In the genomic region with DNA sequence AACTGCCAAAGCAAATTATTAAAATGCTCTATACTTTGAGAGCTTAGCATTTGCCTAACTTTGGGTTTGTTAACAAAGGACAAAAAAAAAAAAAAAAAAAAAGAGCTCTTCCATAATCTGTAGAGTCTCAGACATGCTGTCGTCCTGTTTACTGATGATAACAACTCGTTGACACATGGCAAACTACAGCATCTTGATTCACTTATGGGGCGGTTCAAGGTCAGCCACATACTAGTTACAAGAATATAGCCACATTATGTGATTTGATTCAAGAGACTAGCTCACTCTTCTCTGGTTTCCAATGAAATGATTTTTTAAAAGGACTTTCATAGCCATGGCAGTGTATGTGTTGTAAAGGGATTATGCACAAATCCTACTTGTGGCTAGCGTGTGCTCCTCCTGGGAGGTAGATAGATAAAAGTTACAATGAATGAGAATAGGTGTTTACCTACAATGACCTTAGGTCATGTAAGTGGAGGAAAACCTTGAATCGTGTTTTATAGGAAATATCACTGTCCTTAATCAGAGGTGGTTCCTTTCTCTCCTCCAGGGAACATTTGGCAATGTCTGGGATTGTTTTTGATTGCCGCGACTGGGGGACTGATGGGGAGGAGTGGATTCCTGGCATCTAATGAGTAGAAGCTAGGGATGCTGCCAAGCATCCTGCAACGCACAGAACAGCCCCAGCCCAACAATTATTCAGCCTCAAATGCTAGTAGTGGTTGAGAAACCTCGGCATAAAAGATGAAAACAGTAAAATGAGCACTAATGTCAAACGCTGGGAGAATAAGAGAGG, we compare ENCODE assay signal across 18 cellular contexts.
DNase-seq lines count a peak whose midpoint lies in the region; ATAC-seq and TF ChIP-seq lines count a peak whose summit lies in the region.
"Had no signal": no experiment of that assay in that cellular context is flagged by ENCODE, and none has a peak within 500 bp of the region (broad histone marks: within the 10 kb centered on the region; RNA-seq: fewer than 3 reads in every experiment).

No MANE protein-coding gene starts in this region.

- H4K91ac ChIP-seq in mesenchymal stem cell (ENCODE audit: low read length): no peak overlapping the region

- H3K4me3 ChIP-seq in GM23248: no peak overlapping the region
- H3K4me3 ChIP-seq in astrocyte of the cerebellum (ENCODE audit: low read depth, low read length): no peak overlapping the region
- no peak overlapping the region for H3K4me3 ChIP-seq in mesenchymal stem cell (ENCODE audit: insufficient read depth in 1 of 2, low read depth in 1 of 2, low read length in 2 of 2)
- H3K4me3 ChIP-seq: heart right ventricle, pancreas, right lobe of liver, testis had no signal

- H3K9me3 ChIP-seq in GM23248 (ENCODE audit: low read depth) (no peaks in the 10 kb centered on the region), mesenchymal stem cell (ENCODE audit: control insufficient read depth, low read length) (no peaks in the 10 kb centered on the region)
- H3K9me3 ChIP-seq: heart right ventricle, pancreas, right lobe of liver, testis had no signal

- H3K27ac ChIP-seq in GM23248 (0 out of 2 replicates have a peak overlapping the region, but pooled peaks have one; percentile 3), foreskin keratinocyte (peak overlapping the region; percentile 11), mesenchymal stem cell (ENCODE audit: low read length, poor library complexity, severe bottlenecking) (no peak overlapping the region)
- H3K27ac ChIP-seq: heart right ventricle, pancreas, right lobe of liver, testis had no signal

- no peak overlapping the region for H4K8ac ChIP-seq in mesenchymal stem cell (ENCODE audit: low read length)

- no peak overlapping the region for H3K23ac ChIP-seq in mesenchymal stem cell (ENCODE audit: low read length in 2 of 2)

- no peak for TF ChIP-seq CTCF in astrocyte of the cerebellum (IDR thresholded peaks at IDR 0.05; ENCODE audit: low read depth, low read length, missing control alignments)
- TF ChIP-seq CTCF in foreskin keratinocyte (conservative IDR thresholded peaks at IDR 0.05): no peak

- H3K36me3 ChIP-seq in GM23248 (ENCODE audit: low read depth) (no peaks in the 10 kb centered on the region), mesenchymal stem cell (ENCODE audit: control insufficient read depth in 1 of 2, insufficient read depth in 2 of 2, low read depth in 1 of 2, low read length in 2 of 2) (no peaks in the 10 kb centered on the region)
- H3K36me3 ChIP-seq: heart right ventricle, pancreas, right lobe of liver had no signal

- no peak overlapping the region for H3K18ac ChIP-seq in mesenchymal stem cell (ENCODE audit: low read depth in 1 of 2, low read length in 2 of 2)

- in situ Hi-C loops in GM23248 (cut with MboI): no loop called here
- in situ Hi-C loops in astrocyte of the cerebellum (cut with HindIII; ENCODE audit: low sequenced_read_pairs): no loop called here

- no peaks in the 10 kb centered on the region for H3K79me2 ChIP-seq in GM23248 (ENCODE audit: insufficient read depth)

- H2BK12ac ChIP-seq in mesenchymal stem cell (ENCODE audit: low read length in 2 of 2): no peak overlapping the region

- no peak overlapping the region for H2AK5ac ChIP-seq in mesenchymal stem cell (ENCODE audit: low read length, severe bottlenecking)

- peak overlapping the region; percentile 35; the same call in 1 of the 2 replicates for H2AFZ ChIP-seq in GM23248
- no peak overlapping the region for H2AFZ ChIP-seq in mesenchymal stem cell (ENCODE audit: low read depth, low read length)

- no peak overlapping the region for H2BK5ac ChIP-seq in mesenchymal stem cell (ENCODE audit: low read depth, low read length, poor library complexity, severe bottlenecking)

- ATAC-seq in foreskin keratinocyte (no peak), left colon (no peak), HG02852 (IDR thresholded peaks at IDR 0.05; ENCODE audit: unreplicated experiment) (no peak), HG03108 (IDR thresholded peaks at IDR 0.05; ENCODE audit: unreplicated experiment) (no peak)
- ATAC-seq: heart right ventricle; HepG2; naive thymus-derived CD4-positive, alpha-beta T cell; right lobe of liver had no signal

- H3K9ac ChIP-seq in GM23248 (no peak overlapping the region), mesenchymal stem cell (ENCODE audit: low read length) (no peak overlapping the region)

- no peaks in the 10 kb centered on the region for H3K27me3 ChIP-seq in GM23248 (replicated peaks; ENCODE audit: insufficient read depth)
- H3K27me3 ChIP-seq in foreskin keratinocyte: no peaks in the 10 kb centered on the region
- H3K27me3 ChIP-seq in mesenchymal stem cell (ENCODE audit: control insufficient read depth in 1 of 2, insufficient read depth in 1 of 2, low read length in 2 of 2): no peaks in the 10 kb centered on the region
- H3K27me3 ChIP-seq: heart right ventricle, pancreas, testis had no signal

- 17 to 19% methylated on average over 10 of the region's 10 CpGs for WGBS in GM23248 (ENCODE audit: low coverage in 1 of 2, low lambda C conversion rate in 2 of 2, missing lambda C conversion rate in 2 of 2), 2 experiments
- 82% methylated on average over 9 of the region's 10 CpGs for WGBS in mesenchymal stem cell

- peaks cover 26% of the 10 kb centered on the region for H3K4me1 ChIP-seq in GM23248 (ENCODE audit: insufficient read depth)
- H3K4me1 ChIP-seq in foreskin keratinocyte: peaks cover 7% of the 10 kb centered on the region
- no peaks in the 10 kb centered on the region for H3K4me1 ChIP-seq in mesenchymal stem cell (ENCODE audit: control insufficient read depth, insufficient read depth, low read depth, low read length)
- H3K4me1 ChIP-seq: heart right ventricle, right lobe of liver, testis had no signal

- H3K79me1 ChIP-seq in mesenchymal stem cell (replicated peaks; ENCODE audit: low read length, poor library complexity, severe bottlenecking): no peaks in the 10 kb centered on the region

- H3K4ac ChIP-seq in mesenchymal stem cell (ENCODE audit: low read depth in 1 of 2, low read length in 2 of 2): no peak overlapping the region

- H4K20me1 ChIP-seq in GM23248 (ENCODE audit: insufficient read depth): no peaks in the 10 kb centered on the region

- H3K14ac ChIP-seq in mesenchymal stem cell (ENCODE audit: low read length in 2 of 2): no peak overlapping the region

- H3F3A ChIP-seq in GM23248 (ENCODE audit: insufficient read depth): peaks cover 8% of the 10 kb centered on the region

- DNase-seq in GM23248 (peak; percentile 15), NCI-H1694 treated with DMSO at 0.1 percent for 48 hours (lab: John Stamatoyannopoulos, UW) (peak; percentile 50), astrocyte of the cerebellum (ENCODE audit: low read depth) (peak; percentile 38), foreskin keratinocyte (no peak), left colon (no peak), mesenchymal stem cell (no peak)
- DNase-seq: activated gamma-delta T cell treated with Interleukin-2 at 50 U/mL for 16 hours; AML-193; heart right ventricle; naive thymus-derived CD4-positive, alpha-beta T cell; NCI-H1436; pancreas; right lobe of liver; stimulated activated CD4-positive, alpha-beta T cell treated with anti-CD3 and anti-CD28 coated beads, Interleukin-15, amount 100 ng/mL, for 24 hours; testis had no signal

- no peak overlapping the region for H2BK15ac ChIP-seq in mesenchymal stem cell (ENCODE audit: low read depth, poor library complexity, severe bottlenecking)

- no peaks in the 10 kb centered on the region for H3K9me2 ChIP-seq in GM23248 (ENCODE audit: insufficient read depth)

- intact Hi-C loops in left colon (cut with DNase I, micrococcal nuclease): no loop called here

- H2BK120ac ChIP-seq in mesenchymal stem cell (ENCODE audit: low read depth, low read length): no peak overlapping the region

- H3K4me2 ChIP-seq in GM23248 (ENCODE audit: unreplicated experiment) (peak overlapping the region; percentile 46), mesenchymal stem cell (ENCODE audit: low read length, poor library complexity, severe bottlenecking) (no peak overlapping the region)

Comparison
In these comparisons a context has a peak if more than half of its experiments do, and no peak if none do; other contexts are left out.
1. DNase-seq: peak in GM23248 (single experiment), NCI-H1694 treated with DMSO at 0.1 percent for 48 hours (single experiment) and astrocyte of the cerebellum (single experiment); none in foreskin keratinocyte (0 of 2), left colon (0 of 2) and mesenchymal stem cell (single experiment).